10 cellular contexts compared by ENCODE assay signal in the genomic region with DNA sequence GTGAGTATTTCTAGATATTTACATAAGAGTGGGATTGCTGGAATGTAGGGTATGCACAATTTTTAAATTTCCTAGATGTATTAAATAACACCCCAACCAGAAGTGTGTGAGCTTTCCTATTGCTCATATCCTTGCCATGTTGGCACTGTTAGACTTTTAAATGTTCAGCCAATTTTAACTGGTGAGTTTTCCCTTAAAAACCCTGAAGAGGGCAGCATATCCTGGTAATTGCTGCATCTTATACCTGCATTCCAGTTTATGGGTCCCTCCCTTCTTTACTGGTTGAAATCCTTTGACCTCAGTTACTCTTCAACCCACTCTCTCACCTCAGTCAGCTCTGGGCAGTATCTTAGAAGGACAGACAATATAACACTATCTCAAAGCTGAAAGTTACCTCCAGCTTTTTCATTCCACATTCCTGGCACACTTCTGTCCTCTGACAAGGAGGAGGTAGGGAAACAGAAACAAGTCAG.
DNase-seq lines count a peak whose midpoint lies in the region; ATAC-seq and TF ChIP-seq lines count a peak whose summit lies in the region.
"Had no signal": no experiment of that assay in that cellular context is flagged by ENCODE, and none has a peak within 500 bp of the region (broad histone marks: within the 10 kb centered on the region; RNA-seq: fewer than 3 reads in every experiment).

No MANE protein-coding gene starts in this region.

- H3K27ac ChIP-seq in liver (ENCODE audit: low read depth in 1 of 2, low read length in 2 of 2), result no peak overlapping the region

- H3K4me3 ChIP-seq in astrocyte of the cerebellum (ENCODE audit: low read depth, low read length) (no peak overlapping the region), liver (ENCODE audit: low read depth in 1 of 3, low read length in 3 of 3) (no peak overlapping the region), lower leg skin (ENCODE audit: low read depth, poor library complexity, severe bottlenecking) (no peak overlapping the region)
- H3K4me3 ChIP-seq: K562 had no signal

- intact Hi-C loops in lower leg skin (cut with DNase I; ENCODE audit: low total_unique reads), result no loop called here
- intact Hi-C loops in head of caudate nucleus (cut with DNase I), result no loop called here

- H3K4me1 ChIP-seq in liver (ENCODE audit: control insufficient read depth in 4 of 4, insufficient read depth in 4 of 4, low read length in 3 of 4), result peaks cover 0 to 3% (median under 1%) of the 10 kb centered on the region in 4 donors

- H3K9ac ChIP-seq in liver (ENCODE audit: low read depth in 1 of 2, low read length in 2 of 2), result no peak overlapping the region

- peak; percentile 83 to 85 for TF ChIP-seq RAD21 in liver (IDR thresholded peaks at IDR 0.05)

- H3K27me3 ChIP-seq in liver (ENCODE audit: control insufficient read depth in 4 of 4, insufficient read depth in 4 of 4, low read length in 3 of 4), result no peaks in the 10 kb centered on the region

- ATAC-seq in GM19452 (IDR thresholded peaks at IDR 0.05; ENCODE audit: unreplicated experiment), result no peak
- ATAC-seq: K562 had no signal

- no peaks in the 10 kb centered on the region for H3K36me3 ChIP-seq in liver (ENCODE audit: control insufficient read depth in 4 of 4, insufficient read depth in 3 of 4, low read depth in 1 of 4, low read length in 3 of 4)

- no peaks in the 10 kb centered on the region for H3K9me3 ChIP-seq in liver (ENCODE audit: control insufficient read depth in 4 of 4, low read length in 3 of 4)

- DNase-seq in DMS53 (lab: John Stamatoyannopoulos, UW) (peak; percentile 80), HuH-7 (ENCODE audit: low spot score) (peak; percentile 42), astrocyte of the cerebellum (ENCODE audit: low read depth) (peak; percentile 92), lower leg skin (ENCODE audit: low spot score in 2 of 2) (no peak), head of caudate nucleus (no peak), globus pallidus (ENCODE audit: low spot score) (no peak)
- DNase-seq: naive B cell had no signal

- in situ Hi-C loops in astrocyte of the cerebellum (cut with HindIII; ENCODE audit: low sequenced_read_pairs), result loop anchor here (25.0 kb wide), 1 partner anchor 117 kb away; no protein-coding TSS in a partner anchor

- TF ChIP-seq CTCF in astrocyte of the cerebellum (IDR thresholded peaks at IDR 0.05; ENCODE audit: low read depth, low read length, missing control alignments) (peak; percentile 63), liver (IDR thresholded peaks at IDR 0.05; ENCODE audit: low read depth, low read length, missing input control) (peak; percentile 55), lower leg skin (IDR thresholded peaks at IDR 0.05) (no peak)

- no peak for TF ChIP-seq POLR2A in lower leg skin (IDR thresholded peaks at IDR 0.05)

TF ChIP-seq in liver, 16 proteins besides CTCF, POLR2A, EP300 and RAD21:
- TF ChIP-seq RXRA (IDR thresholded peaks at IDR 0.05), result peak; percentile 24 to 35
- TF ChIP-seq HNF4A (conservative IDR thresholded peaks at IDR 0.05), result peak in 1 of 2 donors; percentile 17
- no peak for TF ChIP-seq GABPA (IDR thresholded peaks at IDR 0.05 in 1 of 2, conservative IDR thresholded peaks at IDR 0.05 in 1 of 2)

Comparison
In these comparisons a context has a peak if more than half of its experiments do, and no peak if none do; other contexts are left out.
1. DNase-seq: peak in DMS53 (single experiment), HuH-7 (single experiment) and astrocyte of the cerebellum (single experiment); none in lower leg skin (0 of 2), head of caudate nucleus (0 of 42) and globus pallidus (single experiment).
2. CTCF ChIP-seq: peak in astrocyte of the cerebellum (single experiment) and liver (single experiment); none in lower leg skin (0 of 3).